19 cellular contexts compared by ENCODE assay signal in genomic region chrX:124476562-124476961, GRCh38.
DNase-seq lines count a peak whose midpoint lies in the region; ATAC-seq and FAIRE-seq lines count a peak whose summit lies in the region.
"Had no signal": no experiment of that assay in that cellular context is flagged by ENCODE, and none has a peak within 500 bp of the region (broad histone marks: within the 10 kb centered on the region; RNA-seq: fewer than 3 reads in every experiment).

No MANE protein-coding gene starts in this region.

- FAIRE-seq in RCC 7860 (lab: Jason Lieb, UNC), result peak; percentile 2

- DNase-seq in RCC 7860 (ENCODE audit: low spot score) (no peak), foreskin melanocyte (no peak)
- DNase-seq: COR-L47, DMS153, EL, GOT3, Kasumi-1, NCI-H1105 treated with DMSO at 0.1 percent for 48 hours, NCI-H1930, NCI-H2171, NCI-H774, RPMI8226, SJCRH30 had no signal

- ATAC-seq in GM18511 (IDR thresholded peaks at IDR 0.05; ENCODE audit: unreplicated experiment), result peak; percentile 83
- peak; percentile 67 for ATAC-seq in GM19395 (IDR thresholded peaks at IDR 0.05; ENCODE audit: unreplicated experiment)
- ATAC-seq in HG03175 (IDR thresholded peaks at IDR 0.05; ENCODE audit: unreplicated experiment), result peak; percentile 74
- no peak for ATAC-seq in GM21723 (IDR thresholded peaks at IDR 0.05; ENCODE audit: unreplicated experiment)
- ATAC-seq in GM19035 (IDR thresholded peaks at IDR 0.05; ENCODE audit: unreplicated experiment), result no peak
- ATAC-seq: A549 had no signal

Comparison
In these comparisons a context has a peak if more than half of its experiments do, and no peak if none do; other contexts are left out.
1. ATAC-seq: peak in GM18511 (single experiment), GM19395 (single experiment) and HG03175 (single experiment); none in GM21723 (single experiment) and GM19035 (single experiment).